ENCODE assay signal across 24 cellular contexts in genomic region chr9:133690111-133690561, GRCh38. TPM values are rescaled to one million over a fixed set of nuclear protein-coding genes. Genes with fewer than 3 reads are reported as not detected.
DNase-seq lines count a peak whose midpoint lies in the region; ATAC-seq and TF ChIP-seq lines count a peak whose summit lies in the region.
"Had no signal": no experiment of that assay in that cellular context is flagged by ENCODE, and none has a peak within 500 bp of the region (broad histone marks: within the 10 kb centered on the region; RNA-seq: fewer than 3 reads in every experiment).

No MANE protein-coding gene starts in this region.

- H3K4me3 ChIP-seq in heart right ventricle (no peak overlapping the region), brain microvascular endothelial cell (ENCODE audit: low read depth, low read length) (no peak overlapping the region), mesodermal cell (ENCODE audit: extremely low read depth, insufficient read depth, low read length, poor library complexity, severe bottlenecking) (no peak overlapping the region), thyroid gland (replicated peaks in 1 of 3) (no peak overlapping the region)
- H3K4me3 ChIP-seq: adrenal gland, BLaER1, gastroesophageal sphincter, HAP-1, pancreas, stomach, uterus had no signal

- H3K27me3 ChIP-seq in heart right ventricle: peaks cover 0 to 4% (median 0%) of the 10 kb centered on the region in 7 donors
- H3K27me3 ChIP-seq in brain microvascular endothelial cell (replicated peaks): no peaks in the 10 kb centered on the region
- no peaks in the 10 kb centered on the region for H3K27me3 ChIP-seq in thyroid gland
- H3K27me3 ChIP-seq: adrenal gland, BLaER1, gastroesophageal sphincter, pancreas, stomach, uterus had no signal

- H3K36me3 ChIP-seq in heart right ventricle (no peaks in the 10 kb centered on the region), brain microvascular endothelial cell (replicated peaks) (no peaks in the 10 kb centered on the region), mesodermal cell (ENCODE audit: control insufficient read depth, insufficient read depth, low read length) (no peaks in the 10 kb centered on the region), thyroid gland (no peaks in the 10 kb centered on the region)
- H3K36me3 ChIP-seq: adrenal gland, gastroesophageal sphincter, HAP-1, uterus had no signal

- peaks cover 0 to 14% (median 0%) of the 10 kb centered on the region in 9 donors for H3K4me1 ChIP-seq in heart right ventricle
- H3K4me1 ChIP-seq in mesodermal cell (ENCODE audit: control insufficient read depth, insufficient read depth, low read length, poor library complexity, severe bottlenecking): peaks cover 42% of the 10 kb centered on the region
- peaks cover 0 to 18% of the 10 kb centered on the region in 2 donors for H3K4me1 ChIP-seq in thyroid gland
- H3K4me1 ChIP-seq: adrenal gland, HAP-1, pancreas, stomach, uterus had no signal

- H3K9me3 ChIP-seq in heart right ventricle (no peaks in the 10 kb centered on the region), mesodermal cell (ENCODE audit: control insufficient read depth, low read length) (no peaks in the 10 kb centered on the region), thyroid gland (no peaks in the 10 kb centered on the region)
- H3K9me3 ChIP-seq: adrenal gland, BLaER1, gastroesophageal sphincter, HAP-1, pancreas, stomach, uterus had no signal

- peak; percentile 34 for DNase-seq in Right ventricle myocardium inferior (ENCODE audit: missing footprints)
- DNase-seq in heart right ventricle: no peak
- DNase-seq in brain microvascular endothelial cell: peak; percentile 37
- peak; percentile 56 to 70 for DNase-seq in thyroid gland
- no peak for DNase-seq in anterior cingulate cortex (lab: John Stamatoyannopoulos, UW)
- DNase-seq: activated effector memory CD4-positive, alpha-beta T cell treated with anti-CD3 and anti-CD28 coated beads, Interleukin-2, amount 50 U/mL, for 16 hours; adrenal gland; central memory CD4-positive, alpha-beta T cell; MM.1S; naive B cell; NCI-H187 treated with DMSO at 0.1 percent for 48 hours; NCI-H510A; small intestine; stimulated activated CD4-positive, alpha-beta T cell treated with anti-CD3 and anti-CD28 coated beads, Interleukin-4, amount 100 ng/mL, for 24 hours; stomach; uterus had no signal

- WGBS in heart right ventricle, 2 donors: 95% methylated on average over 10 of the region's 10 CpGs
- 86 to 96% methylated on average over 8 to 10 of the region's 10 CpGs for WGBS in mesodermal cell (ENCODE audit: insufficient coverage in 2 of 2), 2 experiments
- WGBS in thyroid gland, 2 donors: 61 to 65% methylated on average over 7 to 10 of the region's 10 CpGs

- no peak for ATAC-seq in Right ventricle myocardium inferior
- no peak for ATAC-seq in heart right ventricle
- ATAC-seq in GM19328 (IDR thresholded peaks at IDR 0.05; ENCODE audit: unreplicated experiment): no peak
- no peak for ATAC-seq in HG03095 (IDR thresholded peaks at IDR 0.05; ENCODE audit: unreplicated experiment)
- ATAC-seq: gastroesophageal sphincter had no signal

- intact Hi-C loops in Right ventricle myocardium inferior (cut with DNase I): no loop called here
- intact Hi-C loops in heart right ventricle (cut with DNase I): no loop called here
- intact Hi-C loops in thyroid gland (cut with DNase I): no loop called here

- in situ Hi-C loops in brain microvascular endothelial cell (cut with HindIII; ENCODE audit: low pct_ligation_motif_present, low sequenced_read_pairs): no loop called here

- no peak for TF ChIP-seq CTCF in heart right ventricle (IDR thresholded peaks at IDR 0.05)
- TF ChIP-seq CTCF in brain microvascular endothelial cell (IDR thresholded peaks at IDR 0.05; ENCODE audit: low read depth, low read length, missing control alignments): no peak
- TF ChIP-seq CTCF in thyroid gland (IDR thresholded peaks at IDR 0.05): no peak

- H3K27ac ChIP-seq in heart right ventricle (no peak overlapping the region), brain microvascular endothelial cell (no peak overlapping the region), mesodermal cell (ENCODE audit: low read depth, low read length, severe bottlenecking) (peak overlapping the region; percentile 71), thyroid gland (no peak overlapping the region)
- H3K27ac ChIP-seq: adrenal gland, BLaER1, gastroesophageal sphincter, pancreas, stomach, uterus had no signal

- no peak for TF ChIP-seq POLR2A in thyroid gland (IDR thresholded peaks at IDR 0.05)

RNA-seq across cellular contexts. Expression of gene SARDH, which starts 48.0 kb away (rescaled TPM):
- total RNA-seq in Right ventricle myocardium inferior (0.41 TPM), heart right ventricle (1 to 10 TPM in 2 of 10 donors, under 1 TPM in 8; 0.28 to 1.8 (median 0.68) TPM), thyroid gland (1 to 10 TPM in 3 of 4 donors, not detected in 1; 2.2 to 6.2 (median 3.3) TPM)
- under 1 TPM; 0.38 to 0.44 TPM for polyA plus RNA-seq in heart right ventricle
- polyA plus RNA-seq in mesodermal cell (2013, experiment 1 of 2): 10.0 TPM
- 8.1 TPM for polyA plus RNA-seq in mesodermal cell (2013, experiment 2 of 2)

RNA-seq across cellular contexts. Expression of gene DBH, which starts 54.0 kb away (rescaled TPM):
- not detected for total RNA-seq in Right ventricle myocardium inferior
- total RNA-seq in heart right ventricle: under 1 TPM in 1 of 10 donors, not detected in 9; 0.09 TPM
- polyA plus RNA-seq in heart right ventricle: under 1 TPM in 1 of 2 donors, not detected in 1; 0.01 TPM
- 0.11 TPM for polyA plus RNA-seq in mesodermal cell (2013, experiment 1 of 2)
- not detected for polyA plus RNA-seq in mesodermal cell (2013, experiment 2 of 2)
- under 1 TPM in 2 of 4 donors, not detected in 2; 0.11 to 0.15 TPM for total RNA-seq in thyroid gland
- total RNA-seq: esophagus mucosa, gastroesophageal sphincter, pancreas had no signal

Comparison
In these comparisons a context has a peak if more than half of its experiments do, and no peak if none do; other contexts are left out.
1. DNase-seq: peak in Right ventricle myocardium inferior (single experiment), brain microvascular endothelial cell (single experiment) and thyroid gland (2 of 2); none in heart right ventricle (0 of 2) and anterior cingulate cortex (0 of 58).